9 cellular contexts compared by ENCODE assay signal in the genomic region with DNA sequence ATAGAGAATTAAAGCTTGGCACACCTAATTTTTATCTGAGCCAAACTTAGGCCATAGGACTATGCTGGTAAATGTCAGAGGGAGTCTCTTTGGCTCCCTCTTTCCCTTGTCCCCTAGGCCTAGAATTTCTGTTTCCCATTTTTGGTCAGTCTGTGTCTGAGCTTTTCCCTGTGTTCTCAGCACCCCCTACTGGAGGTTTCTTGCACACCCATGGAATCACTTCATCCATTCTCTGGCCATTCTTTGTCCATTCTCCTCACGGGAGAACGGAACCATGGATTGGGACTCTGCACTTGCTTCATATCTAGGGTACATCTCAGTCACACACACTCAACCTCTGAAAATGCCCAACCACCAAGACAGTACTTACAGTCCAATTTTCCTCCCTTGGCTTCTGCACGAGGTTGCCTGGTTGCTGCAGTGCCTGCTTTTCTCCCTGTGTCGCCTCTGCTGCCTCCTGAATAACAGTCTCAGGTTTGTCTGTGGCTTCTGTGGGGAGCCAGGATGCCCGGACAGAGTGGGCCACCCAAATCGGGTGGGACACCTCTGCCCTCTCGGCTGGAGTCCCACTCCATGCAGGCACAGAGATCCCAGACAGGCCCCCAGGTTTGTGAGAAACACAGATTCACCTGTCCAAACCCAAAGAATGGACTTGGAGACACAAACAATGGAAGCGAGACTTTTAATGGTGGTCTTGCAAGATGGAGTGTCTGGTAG. TPM values are rescaled to one million over a fixed set of nuclear protein-coding genes. Genes with fewer than 3 reads are reported as not detected.
A peak's percentile ranks its signal among the peaks of the same experiment; 100 is the strongest.
DNase-seq lines count a peak whose midpoint lies in the region; ATAC-seq and TF ChIP-seq lines count a peak whose summit lies in the region.
"Had no signal": no experiment of that assay in that cellular context is flagged by ENCODE, and none has a peak within 500 bp of the region (broad histone marks: within the 10 kb centered on the region; RNA-seq: fewer than 3 reads in every experiment).

No MANE protein-coding gene starts in this region.

- CTCF ChIA-PET in activated CD4-positive, alpha-beta T cell treated with anti-CD3 and anti-CD28 coated beads for 36 hours (lab: Charles Lee) = interaction anchor here (1.0 to 1.5 kb wide), 4 partner anchors 9 to 253 kb away, joined by 3 to 4 read pairs (median 3); no protein-coding TSS in a partner anchor

- no peak overlapping the region for H3K27ac ChIP-seq in ascending aorta

- intact Hi-C loops in activated CD4-positive, alpha-beta T cell treated with anti-CD3 and anti-CD28 coated beads for 36 hours (cut with DNase I, micrococcal nuclease) = loop anchor here (1.0 to 2.0 kb wide), 3 partner anchors 207 to 251 kb away; no protein-coding TSS in a partner anchor
- intact Hi-C loops in ascending aorta (cut with DNase I) = no loop called here

- peaks cover 13% of the 10 kb centered on the region for H3K9me3 Mint-ChIP-seq in activated CD4-positive, alpha-beta T cell treated with anti-CD3 and anti-CD28 coated beads for 36 hours (ENCODE audit: low read depth)
- H3K9me3 Mint-ChIP-seq: activated naive CD4-positive, alpha-beta T cell treated with anti-CD3 and anti-CD28 coated beads, Interleukin-2, amount 50 U/mL, for 24 hours had no signal

- no peaks in the 10 kb centered on the region for H4K20me1 ChIP-seq in Loucy (ENCODE audit: insufficient read depth, low read length, poor library complexity, severe bottlenecking)

- no peak overlapping the region for H3K4me3 ChIP-seq in Loucy (ENCODE audit: low read length, poor library complexity, severe bottlenecking)
- no peak overlapping the region for H3K4me3 ChIP-seq in ascending aorta

- no peaks in the 10 kb centered on the region for H3K27me3 ChIP-seq in Loucy (ENCODE audit: insufficient read depth, low read length, poor library complexity, severe bottlenecking)
- no peaks in the 10 kb centered on the region for H3K27me3 ChIP-seq in ascending aorta

- no peak overlapping the region for H2AFZ ChIP-seq in Loucy (ENCODE audit: low read length)

- no peaks in the 10 kb centered on the region for H3K9me2 ChIP-seq in Loucy (replicated peaks; ENCODE audit: low read depth, low read length)

- POLR2A ChIA-PET in activated CD4-positive, alpha-beta T cell treated with anti-CD3 and anti-CD28 coated beads for 36 hours (lab: Charles Lee) = no interaction called here

- H3K4me1 Mint-ChIP-seq in activated CD4-positive, alpha-beta T cell treated with anti-CD3 and anti-CD28 coated beads for 36 hours = no peaks in the 10 kb centered on the region
- H3K4me1 Mint-ChIP-seq: activated naive CD4-positive, alpha-beta T cell treated with anti-CD3 and anti-CD28 coated beads, Interleukin-2, amount 50 U/mL, for 24 hours had no signal

- H3F3A ChIP-seq in Loucy (ENCODE audit: low read depth) = no peaks in the 10 kb centered on the region

- ATAC-seq in activated CD4-positive, alpha-beta T cell treated with anti-CD3 and anti-CD28 coated beads for 36 hours = peak; percentile 47
- no peak for ATAC-seq in HG02588 (IDR thresholded peaks at IDR 0.05; ENCODE audit: unreplicated experiment)

- TF ChIP-seq CTCF in Loucy (conservative IDR thresholded peaks at IDR 0.05; ENCODE audit: low read length) (peak; percentile 81), ascending aorta (IDR thresholded peaks at IDR 0.05) (peak; percentile 29 to 51 (median 30))

- H3K4me2 ChIP-seq in Loucy (ENCODE audit: low read depth, low read length, poor library complexity, severe bottlenecking) = no peak overlapping the region

- H3K9ac ChIP-seq in Loucy (ENCODE audit: low read depth, low read length, poor library complexity, severe bottlenecking) = no peak overlapping the region

- no peaks in the 10 kb centered on the region for H3K27me3 Mint-ChIP-seq in activated CD4-positive, alpha-beta T cell treated with anti-CD3 and anti-CD28 coated beads for 36 hours
- H3K27me3 Mint-ChIP-seq: activated naive CD4-positive, alpha-beta T cell treated with anti-CD3 and anti-CD28 coated beads, Interleukin-2, amount 50 U/mL, for 24 hours had no signal

- no peaks in the 10 kb centered on the region for H3K4me1 ChIP-seq in Loucy (ENCODE audit: insufficient read depth, low read length, poor library complexity, severe bottlenecking)
- H3K4me1 ChIP-seq in ascending aorta = no peaks in the 10 kb centered on the region

- no peaks in the 10 kb centered on the region for H3K79me2 ChIP-seq in Loucy (ENCODE audit: insufficient read depth, low read length)

- peak; percentile 48 for DNase-seq in activated CD4-positive, alpha-beta T cell treated with anti-CD3 and anti-CD28 coated beads for 36 hours
- DNase-seq in activated CD4-positive, alpha-beta T cell treated with anti-CD3 and anti-CD28 coated beads for 1 hour = no peak
- no peak for DNase-seq in ascending aorta (ENCODE audit: low spot score in 2 of 2)
- peak; percentile 48 for DNase-seq in iPS-NIHi11 (ENCODE audit: low spot score)
- peak; percentile 31 to 34 for DNase-seq in stimulated activated CD4-positive, alpha-beta T cell treated with anti-CD3 and anti-CD28 coated beads, Interleukin-2, amount 100 ng/mL, for 24 hours
- no peak for DNase-seq in amniotic stem cell (lab: John Stamatoyannopoulos, UW)

- H3K4me3 Mint-ChIP-seq in activated CD4-positive, alpha-beta T cell treated with anti-CD3 and anti-CD28 coated beads for 36 hours = no peak overlapping the region
- H3K4me3 Mint-ChIP-seq: activated naive CD4-positive, alpha-beta T cell treated with anti-CD3 and anti-CD28 coated beads, Interleukin-2, amount 50 U/mL, for 24 hours had no signal

- H3K36me3 ChIP-seq in Loucy (ENCODE audit: insufficient read depth, low read length) (peaks cover 33% of the 10 kb centered on the region), ascending aorta (peaks cover 0 to 34% of the 10 kb centered on the region in 2 donors)

- H3K9me3 ChIP-seq in Loucy (ENCODE audit: insufficient read depth, low read depth, low read length) (no peaks in the 10 kb centered on the region), ascending aorta (no peaks in the 10 kb centered on the region)

- H3K36me3 Mint-ChIP-seq in activated CD4-positive, alpha-beta T cell treated with anti-CD3 and anti-CD28 coated beads for 36 hours (ENCODE audit: low read depth) = peaks cover 68% of the 10 kb centered on the region

- H3K27ac Mint-ChIP-seq in activated CD4-positive, alpha-beta T cell treated with anti-CD3 and anti-CD28 coated beads for 36 hours = no peak overlapping the region
- H3K27ac Mint-ChIP-seq: activated naive CD4-positive, alpha-beta T cell treated with anti-CD3 and anti-CD28 coated beads, Interleukin-2, amount 50 U/mL, for 24 hours had no signal

RNA-seq across cellular contexts. Expression of gene DNAH11, which starts 35.1 kb away (rescaled TPM):
- 1 to 10 TPM; 4.2 to 4.3 TPM for total RNA-seq in activated CD4-positive, alpha-beta T cell treated with anti-CD3 and anti-CD28 coated beads for 36 hours
- total RNA-seq in ascending aorta = 0.75 TPM

Comparison
In these comparisons a context has a peak if more than half of its experiments do, and no peak if none do; other contexts are left out.
1. DNase-seq: peak in activated CD4-positive, alpha-beta T cell treated with anti-CD3 and anti-CD28 coated beads for 36 hours (single experiment), iPS-NIHi11 (single experiment) and stimulated activated CD4-positive, alpha-beta T cell treated with anti-CD3 and anti-CD28 coated beads, Interleukin-2, amount 100 ng/mL, for 24 hours (2 of 2); none in activated CD4-positive, alpha-beta T cell treated with anti-CD3 and anti-CD28 coated beads for 1 hour (single experiment), ascending aorta (0 of 2) and amniotic stem cell (single experiment).